Comparison of ENCODE assay signal across 15 cellular contexts in genomic region chr10:44950326-44951225, GRCh38. TPM values are rescaled to one million over a fixed set of nuclear protein-coding genes. Genes with fewer than 3 reads are reported as not detected.
DNase-seq lines count a peak whose midpoint lies in the region; ATAC-seq and TF ChIP-seq lines count a peak whose summit lies in the region.
"Had no signal": no experiment of that assay in that cellular context is flagged by ENCODE, and none has a peak within 500 bp of the region (broad histone marks: within the 10 kb centered on the region; RNA-seq: fewer than 3 reads in every experiment).

No MANE protein-coding gene starts in this region.

- CTCF ChIA-PET in IMR-90 (lab: Yijun Ruan, JAX): no interaction called here

- H4K8ac ChIP-seq in IMR-90 (ENCODE audit: low read depth in 2 of 2, low read length in 2 of 2): no peak overlapping the region

- H3K4ac ChIP-seq in IMR-90 (ENCODE audit: low read depth, low read length): no peak overlapping the region

- dilution Hi-C loops in IMR-90 (cut with HindIII; ENCODE audit: low sequenced_read_pairs, unreplicated experiment): no loop called here

- intact Hi-C loops in heart right ventricle (cut with DNase I) (no loop called here), Right ventricle myocardium inferior (cut with DNase I) (no loop called here), IMR-90 (cut with micrococcal nuclease) (no loop called here)

- H4K5ac ChIP-seq in IMR-90 (ENCODE audit: low read depth, low read length): no peak overlapping the region

- H3K4me3 ChIP-seq in heart right ventricle: no peak overlapping the region
- H3K4me3 ChIP-seq in IMR-90 (ENCODE audit: insufficient read depth, low read depth, low read length): no peak overlapping the region
- no peak overlapping the region for H3K4me3 ChIP-seq in hepatocyte

- H3K4me2 ChIP-seq in IMR-90 (ENCODE audit: low read depth, low read length) (no peak overlapping the region), hepatocyte (peak overlapping the region; percentile 16)
- H3K4me2 ChIP-seq: KMS-11 had no signal

- no peaks in the 10 kb centered on the region for H3K9me3 Mint-ChIP-seq in type B pancreatic cell
- H3K9me3 Mint-ChIP-seq: activated T-helper 1 cell treated with anti-CD3 and anti-CD28 coated beads, Interleukin-12 subunit alpha, Interleukin-12 subunit beta, Interleukin-2, Interleukin-4 antibody, amounts not matched to agents 30 ng/mL and 10 ng/mL and 1 ng/mL, durations not matched to agents 14 hours and 24 hours and 36 hours had no signal

- H3K9ac ChIP-seq in IMR-90 (ENCODE audit: low read depth, low read length): no peak overlapping the region
- H3K9ac ChIP-seq: KMS-11 had no signal

- no peaks in the 10 kb centered on the region for H3K9me3 ChIP-seq in heart right ventricle
- no peaks in the 10 kb centered on the region for H3K9me3 ChIP-seq in IMR-90 (ENCODE audit: control insufficient read depth, insufficient read depth, low read length)
- no peaks in the 10 kb centered on the region for H3K9me3 ChIP-seq in hepatocyte (ENCODE audit: low read depth)

- no peaks in the 10 kb centered on the region for H3K9me2 ChIP-seq in hepatocyte (replicated peaks; ENCODE audit: insufficient read depth)

- no peak overlapping the region for H3K4me3 Mint-ChIP-seq in type B pancreatic cell
- H3K4me3 Mint-ChIP-seq: activated T-helper 1 cell treated with anti-CD3 and anti-CD28 coated beads, Interleukin-12 subunit alpha, Interleukin-12 subunit beta, Interleukin-2, Interleukin-4 antibody, amounts not matched to agents 30 ng/mL and 10 ng/mL and 1 ng/mL, durations not matched to agents 14 hours and 24 hours and 36 hours had no signal

- H3K27me3 Mint-ChIP-seq in type B pancreatic cell: no peaks in the 10 kb centered on the region

- no peak overlapping the region for H3K23ac ChIP-seq in IMR-90 (ENCODE audit: low read depth, low read length)

- H2BK5ac ChIP-seq in IMR-90 (ENCODE audit: low read depth, low read length, poor library complexity, severe bottlenecking): no peak overlapping the region

- DNase-seq in heart right ventricle: no peak
- no peak for DNase-seq in Right ventricle myocardium inferior (ENCODE audit: missing footprints)
- no peak for DNase-seq in IMR-90
- no peak for DNase-seq in hepatocyte (ENCODE audit: low spot score)
- peak; percentile 39 for DNase-seq in type B pancreatic cell (ENCODE audit: extremely low spot score, unreplicated experiment)
- DNase-seq in SHP77 treated with DMSO at 0.1 percent for 48 hours (lab: John Stamatoyannopoulos, UW): no peak
- DNase-seq in HuH-7.5 (ENCODE audit: low spot score): no peak
- DNase-seq in DMS 273 treated with DMSO at 0.1 percent for 48 hours (lab: John Stamatoyannopoulos, UW): no peak
- DNase-seq: effector memory CD4-positive, alpha-beta T cell; mammary epithelial cell; NCI-H1092 had no signal

- H3K4me1 Mint-ChIP-seq in type B pancreatic cell (ENCODE audit: unreplicated experiment): peaks cover 26% of the 10 kb centered on the region

- in situ Hi-C loops in IMR-90 (cut with MboI; ENCODE audit: low sequenced_read_pairs): no loop called here

- no peak overlapping the region for H2AFZ ChIP-seq in IMR-90 (replicated peaks; ENCODE audit: low read length, poor library complexity)
- no peak overlapping the region for H2AFZ ChIP-seq in hepatocyte

- no TSS peak for BruUV-seq in IMR-90 (replicated peaks; lab: Mats Ljungman, UMichigan)

- H3K27ac ChIP-seq in heart right ventricle (peak overlapping the region in 7 of 10 donors; percentile 18 to 72 (median 50)), IMR-90 (ENCODE audit: insufficient read depth, low read length) (no peak overlapping the region), hepatocyte (no peak overlapping the region)
- H3K27ac ChIP-seq: KMS-11 had no signal

- no peak overlapping the region for H2BK15ac ChIP-seq in IMR-90 (ENCODE audit: low read depth, low read length)

- peaks cover 9 to 78% (median 69%) of the 10 kb centered on the region in 9 donors for H3K4me1 ChIP-seq in heart right ventricle
- H3K4me1 ChIP-seq in IMR-90 (ENCODE audit: control insufficient read depth, insufficient read depth, low read length): peaks cover 9% of the 10 kb centered on the region
- H3K4me1 ChIP-seq in hepatocyte (ENCODE audit: insufficient read depth): peaks cover 11% of the 10 kb centered on the region

- H4K20me1 ChIP-seq in IMR-90 (ENCODE audit: insufficient read depth, low read length) (no peaks in the 10 kb centered on the region), hepatocyte (ENCODE audit: insufficient read depth, poor library complexity, severe bottlenecking) (no peaks in the 10 kb centered on the region)

- H2AK5ac ChIP-seq in IMR-90 (ENCODE audit: low read depth, low read length): peak overlapping the region; percentile 25; the same call in 1 of the 2 replicates

- H4K91ac ChIP-seq in IMR-90 (ENCODE audit: insufficient read depth, low read depth, low read length): no peak overlapping the region

- WGBS in heart right ventricle, 2 donors: 84 to 88% methylated on average over 10 of the region's 10 CpGs
- WGBS in IMR-90 (ENCODE audit: extremely low coverage in 2 of 2, insufficient read length in 1 of 2), 2 experiments: 85% methylated on average over 3 of the region's 10 CpGs; no CpG with 5 or more reads in 1 of the 2 experiments
- 94% methylated on average over 9 of the region's 10 CpGs for WGBS in hepatocyte (ENCODE audit: low lambda C conversion rate, missing lambda C conversion rate)

- H3K14ac ChIP-seq in IMR-90 (replicated peaks; ENCODE audit: low read depth, low read length): 0 out of 2 replicates have a peak overlapping the region, but pooled peaks have one; percentile 21

- H2BK20ac ChIP-seq in IMR-90 (ENCODE audit: low read depth, low read length): no peak overlapping the region

- H3K79me2 ChIP-seq in hepatocyte: peaks cover 2% of the 10 kb centered on the region

- POLR2A ChIA-PET in IMR-90 (lab: Charles Lee; ENCODE audit: unreplicated experiment): no interaction called here

- no peak overlapping the region for H2AK9ac ChIP-seq in IMR-90 (replicated peaks; ENCODE audit: low read depth, low read length, poor library complexity)

- H3K36me3 ChIP-seq in heart right ventricle (peaks cover 0 to 16% (median 0%) of the 10 kb centered on the region in 9 donors), IMR-90 (ENCODE audit: control insufficient read depth, insufficient read depth, low read length) (no peaks in the 10 kb centered on the region), hepatocyte (replicated peaks; ENCODE audit: insufficient read depth, low read depth) (no peaks in the 10 kb centered on the region)

- H3K27me3 ChIP-seq in heart right ventricle: no peaks in the 10 kb centered on the region
- H3K27me3 ChIP-seq in IMR-90 (ENCODE audit: control insufficient read depth, insufficient read depth, low read length): no peaks in the 10 kb centered on the region
- no peaks in the 10 kb centered on the region for H3K27me3 ChIP-seq in hepatocyte

- peak in 5 of 8 donors; percentile 7 to 40 (median 8) for ATAC-seq in heart right ventricle
- ATAC-seq in Right ventricle myocardium inferior: no peak
- no peak for ATAC-seq in IMR-90 (ENCODE audit: low read depth)

- H3K56ac ChIP-seq in IMR-90 (ENCODE audit: extremely low read depth, insufficient read depth, low read length): no peak overlapping the region

- TF ChIP-seq RAD21 in IMR-90 (IDR thresholded peaks at IDR 0.05; ENCODE audit: low read length): no peak

- H3K36me3 Mint-ChIP-seq in type B pancreatic cell: no peaks in the 10 kb centered on the region

- H3K79me1 ChIP-seq in IMR-90 (ENCODE audit: low read depth in 1 of 2, low read length in 2 of 2): no peaks in the 10 kb centered on the region

- no peak overlapping the region for H3K18ac ChIP-seq in IMR-90 (ENCODE audit: low read depth, low read length)

- H3K27ac Mint-ChIP-seq in type B pancreatic cell: no peak overlapping the region
- H3K27ac Mint-ChIP-seq: activated T-helper 1 cell treated with anti-CD3 and anti-CD28 coated beads, Interleukin-12 subunit alpha, Interleukin-12 subunit beta, Interleukin-2, Interleukin-4 antibody, amounts not matched to agents 30 ng/mL and 10 ng/mL and 1 ng/mL, durations not matched to agents 14 hours and 24 hours and 36 hours had no signal

- TF ChIP-seq POLR2A in IMR-90 (IDR thresholded peaks at IDR 0.05; ENCODE audit: low read depth, low read length): no peak

- peaks cover 6% of the 10 kb centered on the region for H3K9me1 ChIP-seq in IMR-90 (ENCODE audit: insufficient read depth, low read length)

- TF ChIP-seq CTCF in heart right ventricle (IDR thresholded peaks at IDR 0.05): no peak
- TF ChIP-seq CTCF in IMR-90 (conservative IDR thresholded peaks at IDR 0.05; ENCODE audit: low read depth, low read length): no peak
- TF ChIP-seq CTCF in hepatocyte (IDR thresholded peaks at IDR 0.05; ENCODE audit: poor library complexity): no peak
- no peak for TF ChIP-seq CTCF in type B pancreatic cell (conservative IDR thresholded peaks at IDR 0.05)

- H2BK120ac ChIP-seq in IMR-90 (ENCODE audit: low read depth, low read length): no peak overlapping the region

RNA-seq across cellular contexts. Expression of gene RASSF4, which starts 9.0 kb away (rescaled TPM):
- total RNA-seq in heart right ventricle: 100 to 1,000 TPM in 2 of 10 donors, 10 to 100 TPM in 8; 73.3 to 120 (median 79.9) TPM
- polyA plus RNA-seq in heart right ventricle: 10 to 100 TPM; 41.2 to 89.4 TPM
- total RNA-seq in Right ventricle myocardium inferior: 91.5 TPM
- total RNA-seq in IMR-90 (2012; rRNA removed): 5.9 and 6.1 TPM in 2 replicates
- 8.6 and 10.1 TPM in 2 replicates for polyA plus RNA-seq in IMR-90 (2012; rRNA removed)
- 4.5 and 6.1 TPM in 2 replicates for polyA plus RNA-seq in IMR-90 (2012; cell fraction: cytosol; rRNA removed)
- polyA plus RNA-seq in IMR-90 (2012; cell fraction: nucleus; rRNA removed; ENCODE audit: low replicate concordance): 46.1 and 53.0 TPM in 2 replicates
- 19.2 and 23.5 TPM in 2 replicates for total RNA-seq in hepatocyte
- 20.1 and 26.8 TPM in 2 replicates for polyA plus RNA-seq in hepatocyte
- total RNA-seq in type B pancreatic cell (ENCODE audit: low replicate concordance): 22.7 and 27.9 TPM in 2 replicates

RNA-seq across cellular contexts. Expression of gene DEPP1, which starts 28.0 kb away (rescaled TPM):
- 100 to 1,000 TPM in 1 of 10 donors, 10 to 100 TPM in 9; 10.0 to 172 (median 23.8) TPM for total RNA-seq in heart right ventricle
- 10 to 100 TPM; 27.6 to 40.3 TPM for polyA plus RNA-seq in heart right ventricle
- total RNA-seq in Right ventricle myocardium inferior: 33.0 TPM
- total RNA-seq in IMR-90 (2012; rRNA removed): 11.7 and 13.6 TPM in 2 replicates
- 19.7 and 30.0 TPM in 2 replicates for polyA plus RNA-seq in IMR-90 (2012; rRNA removed)
- polyA plus RNA-seq in IMR-90 (2012; cell fraction: cytosol; rRNA removed): 16.4 and 30.1 TPM in 2 replicates
- polyA plus RNA-seq in IMR-90 (2012; cell fraction: nucleus; rRNA removed; ENCODE audit: low replicate concordance): 18.4 and 24.2 TPM in 2 replicates
- total RNA-seq in hepatocyte: 24.0 and 30.6 TPM in 2 replicates
- 45.6 and 54.7 TPM in 2 replicates for polyA plus RNA-seq in hepatocyte
- 25.7 and 53.0 TPM in 2 replicates for total RNA-seq in type B pancreatic cell (ENCODE audit: low replicate concordance)

RNA-seq across cellular contexts. Expression of gene TMEM72, which starts 39.4 kb away (rescaled TPM):
- under 1 TPM in 2 of 10 donors, not detected in 8; 0.17 to 0.22 TPM for total RNA-seq in heart right ventricle
- polyA plus RNA-seq in heart right ventricle: not detected
- not detected for total RNA-seq in Right ventricle myocardium inferior
- total RNA-seq in IMR-90 (2012; rRNA removed): not detected in 2 replicates
- not detected in 2 replicates for polyA plus RNA-seq in IMR-90 (2012; rRNA removed)
- polyA plus RNA-seq in IMR-90 (2012; cell fraction: cytosol; rRNA removed): not detected in 2 replicates
- not detected in 2 replicates for polyA plus RNA-seq in IMR-90 (2012; cell fraction: nucleus; rRNA removed; ENCODE audit: low replicate concordance)
- 0.13 TPM in 1 of 2 replicates, not detected in the other for total RNA-seq in hepatocyte
- polyA plus RNA-seq in hepatocyte: 0.69 TPM in 1 of 2 replicates, not detected in the other
- 0.40 and 1.2 TPM in 2 replicates for total RNA-seq in type B pancreatic cell (ENCODE audit: low replicate concordance)
- total RNA-seq: activated T-helper 1 cell treated with anti-CD3 and anti-CD28 coated beads, Interleukin-12 subunit alpha, Interleukin-12 subunit beta, Interleukin-2, Interleukin-4 antibody, amounts not matched to agents 30 ng/mL and 10 ng/mL and 1 ng/mL, durations not matched to agents 14 hours and 24 hours and 36 hours; bronchial epithelial cell; G401; mammary epithelial cell had no signal
- polyA plus RNA-seq: mammary epithelial cell had no signal

RNA-seq across cellular contexts. Expression of gene ZNF22, which starts 50.1 kb away (rescaled TPM):
- total RNA-seq in heart right ventricle (10 to 100 TPM; 11.0 to 17.2 (median 15.4) TPM), Right ventricle myocardium inferior (13.7 TPM), IMR-90 (2012; rRNA removed) (12.4 and 18.6 TPM in 2 replicates), hepatocyte (32.2 and 41.7 TPM in 2 replicates), type B pancreatic cell (ENCODE audit: low replicate concordance) (23.5 and 39.0 TPM in 2 replicates)
- polyA plus RNA-seq in heart right ventricle (10 to 100 TPM; 16.2 to 16.3 TPM), IMR-90 (2012; rRNA removed) (8.4 and 10.6 TPM in 2 replicates), hepatocyte (20.5 and 25.9 TPM in 2 replicates)
- polyA plus RNA-seq in IMR-90 (2012; cell fraction: cytosol; rRNA removed): 1.7 and 2.4 TPM in 2 replicates
- 0.39 and 4.0 TPM in 2 replicates for polyA plus RNA-seq in IMR-90 (2012; cell fraction: nucleus; rRNA removed; ENCODE audit: low replicate concordance)

Comparison
In these comparisons a context has a peak if more than half of its experiments do, and no peak if none do; other contexts are left out.
1. ATAC-seq: peak in heart right ventricle (5 of 8); none in Right ventricle myocardium inferior (single experiment) and IMR-90 (single experiment).
2. H3K27ac ChIP-seq: peak in heart right ventricle (7 of 10); none in IMR-90 (single experiment) and hepatocyte (single experiment).